Comparison of ENCODE assay signal across 7 cellular contexts in the genomic region with DNA sequence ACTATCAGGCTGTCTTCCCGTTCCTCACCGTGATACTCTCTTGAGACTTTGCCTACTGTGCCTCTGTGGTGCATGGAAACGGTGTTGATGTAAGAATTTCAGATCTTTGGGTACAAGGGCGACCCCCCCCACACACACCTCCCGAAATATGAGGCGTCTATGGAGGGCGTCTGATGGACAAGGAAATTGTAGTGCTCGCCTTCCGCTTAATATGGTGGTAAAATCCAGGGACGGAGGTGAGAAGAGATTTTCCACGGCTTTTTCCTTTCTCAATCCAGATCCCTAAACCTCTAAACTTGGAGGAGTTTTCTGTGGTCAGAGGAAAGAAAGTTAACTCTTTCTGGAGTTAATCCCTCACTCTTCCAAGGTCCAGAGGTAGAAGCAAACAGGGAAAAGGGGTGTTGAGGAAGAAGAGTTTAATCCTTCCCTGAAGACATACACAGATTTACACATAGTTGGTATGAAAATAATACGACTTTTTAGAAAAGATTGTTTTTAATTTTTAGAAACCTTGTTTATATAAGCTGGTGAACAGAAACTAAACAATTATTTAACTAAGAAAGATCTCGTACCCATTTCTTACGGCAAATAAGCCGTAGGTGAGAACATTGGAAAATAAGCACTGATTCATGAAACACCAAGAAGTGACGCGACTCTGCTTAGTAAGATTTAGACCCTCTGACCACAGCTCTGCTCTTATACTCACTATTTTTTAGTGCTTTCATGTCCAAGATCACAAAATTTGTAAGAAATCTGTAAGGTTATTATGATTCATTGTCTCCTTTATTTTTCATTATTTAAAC.
DNase-seq lines count a peak whose midpoint lies in the region; ATAC-seq and TF ChIP-seq lines count a peak whose summit lies in the region.

No MANE protein-coding gene starts in this region.

- H3K27me3 ChIP-seq in iPS-20b (ENCODE audit: insufficient read depth, low read length) = peaks cover 15% of the 10 kb centered on the region; the same call in 1 of the 2 replicates

- peak; percentile 0 for ATAC-seq in HG02973 (IDR thresholded peaks at IDR 0.05; ENCODE audit: unreplicated experiment)

- H3K36me3 ChIP-seq in iPS-20b (ENCODE audit: insufficient read depth, low read depth, low read length) = no peaks in the 10 kb centered on the region

- no peaks in the 10 kb centered on the region for H3K9me3 ChIP-seq in iPS-20b (ENCODE audit: insufficient read depth, low read depth, low read length)

- H3K4me3 ChIP-seq in GM12865 (ENCODE audit: low read depth, low read length) = peak overlapping the region; percentile 52
- peak overlapping the region; percentile 92 for H3K4me3 ChIP-seq in iPS-20b (ENCODE audit: low read length)

- TF ChIP-seq CTCF in GM12865 (IDR thresholded peaks at IDR 0.05; ENCODE audit: insufficient read depth, low read depth, low read length, missing control alignments) = no peak

- no peak for DNase-seq in GM12865 (ENCODE audit: low read depth)
- peak; percentile 63 for DNase-seq in activated CD8-positive, alpha-beta memory T cell treated with anti-CD3 and anti-CD28 coated beads, Interleukin-2, amount 50 U/mL, for 48 hours
- DNase-seq in substantia nigra (lab: John Stamatoyannopoulos, UW) = peak in 3 of 49 donors; percentile 14 to 71 (median 36)
- no peak for DNase-seq in NCI-H128 (lab: John Stamatoyannopoulos, UW; ENCODE audit: unreplicated experiment)
- no peak for DNase-seq in NCI-H2081 treated with DMSO at 0.1 percent for 48 hours (lab: John Stamatoyannopoulos, UW)

- H3K27ac ChIP-seq in iPS-20b (ENCODE audit: low read length) = no peak overlapping the region
- peak overlapping the region; percentile 52 for H3K27ac ChIP-seq in substantia nigra (ENCODE audit: low read depth, low read length, poor library complexity, severe bottlenecking)

- H3K9ac ChIP-seq in iPS-20b (ENCODE audit: low read depth, low read length) = peak overlapping the region; percentile 82

- peaks cover 14% of the 10 kb centered on the region for H3K4me1 ChIP-seq in iPS-20b (ENCODE audit: insufficient read depth, low read length)
